In the genomic region with DNA sequence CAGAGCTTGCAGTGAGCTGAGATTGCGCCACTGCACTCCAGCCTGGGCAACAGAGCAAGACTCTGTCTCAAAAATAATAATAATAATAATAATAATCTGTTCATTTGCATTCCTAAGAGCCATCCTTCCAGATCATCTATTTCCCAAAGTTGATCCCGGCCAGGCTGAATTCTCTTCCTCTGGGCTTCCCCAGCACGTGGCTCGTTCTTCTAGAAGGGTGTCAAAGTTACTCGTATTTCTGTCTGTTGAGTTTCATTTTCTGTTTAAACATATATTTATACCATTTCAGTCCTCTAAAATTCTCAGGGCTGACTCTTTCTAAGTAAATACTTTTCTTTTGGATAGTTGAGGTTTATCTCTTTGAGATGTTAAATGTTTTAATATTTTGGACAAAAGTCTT, we compare ENCODE assay signal across 18 cellular contexts. TPM values are rescaled to one million over a fixed set of nuclear protein-coding genes. Genes with fewer than 3 reads are reported as not detected.
DNase-seq lines count a peak whose midpoint lies in the region; ATAC-seq lines count a peak whose summit lies in the region.
"Had no signal": no experiment of that assay in that cellular context is flagged by ENCODE, and none has a peak within 500 bp of the region (broad histone marks: within the 10 kb centered on the region; RNA-seq: fewer than 3 reads in every experiment).

No MANE protein-coding gene starts in this region.

- no peaks in the 10 kb centered on the region for H3K27me3 ChIP-seq in CD8-positive, alpha-beta memory T cell (ENCODE audit: insufficient read depth, low read length, poor library complexity, severe bottlenecking)

- DNase-seq in activated T-cell treated with anti-CD3 and anti-CD28 coated beads, Interleukin-2, amount 50 U/mL, for 72 hours: no peak
- DNase-seq in activated T-cell treated with anti-CD3 and anti-CD28 coated beads for 4 hours: no peak
- no peak for DNase-seq in CD8-positive, alpha-beta memory T cell
- no peak for DNase-seq in central memory CD8-positive, alpha-beta T cell (ENCODE audit: low spot score in 2 of 2)
- no peak for DNase-seq in NCI-H1436 (lab: John Stamatoyannopoulos, UW)
- no peak for DNase-seq in activated CD4-positive, CD25-positive, alpha-beta regulatory T cell (lab: John Stamatoyannopoulos, UW)
- no peak for DNase-seq in A172 (ENCODE audit: low spot score)
- DNase-seq: C1 segment of cervical spinal cord, COR-L47, DMS79, NCI-H1694 treated with DMSO at 0.1 percent for 48 hours, NCI-H2081 treated with DMSO at 0.1 percent for 48 hours, NCI-H446 treated with DMSO at 0.1 percent for 48 hours, NCI-H526 treated with DMSO at 0.1 percent for 48 hours, PC-3, Right ventricle myocardium superior had no signal

- H3K36me3 ChIP-seq in CD8-positive, alpha-beta memory T cell (ENCODE audit: insufficient read depth, low read length): no peaks in the 10 kb centered on the region

- H3K27me3 Mint-ChIP-seq in activated T-cell treated with anti-CD3 and anti-CD28 coated beads, Interleukin-2, amount 50 U/mL, for 72 hours (ENCODE audit: low read depth): peaks cover 10% of the 10 kb centered on the region
- H3K27me3 Mint-ChIP-seq in CD8-positive, alpha-beta memory T cell: peaks cover 0 to 1% of the 10 kb centered on the region in 2 donors
- H3K27me3 Mint-ChIP-seq in central memory CD8-positive, alpha-beta T cell: no peaks in the 10 kb centered on the region
- H3K27me3 Mint-ChIP-seq in stimulated activated memory B cell treated with anti-CD40 and anti-IgM and Interleukin-4, amounts not matched to agents 10 μg/mL and 1 μg/mL and 100 μg/mL, for 72 hours: no peaks in the 10 kb centered on the region

- H3K9me3 ChIP-seq in CD8-positive, alpha-beta memory T cell (ENCODE audit: low read length): no peaks in the 10 kb centered on the region

- peaks cover 27% of the 10 kb centered on the region for H3K4me1 Mint-ChIP-seq in activated T-cell treated with anti-CD3 and anti-CD28 coated beads, Interleukin-2, amount 50 U/mL, for 72 hours (ENCODE audit: low read depth)
- H3K4me1 Mint-ChIP-seq in CD8-positive, alpha-beta memory T cell: peaks cover 16 to 42% (median 17%) of the 10 kb centered on the region in 3 donors
- peaks cover 37% of the 10 kb centered on the region for H3K4me1 Mint-ChIP-seq in central memory CD8-positive, alpha-beta T cell
- H3K4me1 Mint-ChIP-seq in stimulated activated memory B cell treated with anti-CD40 and anti-IgM and Interleukin-4, amounts not matched to agents 10 μg/mL and 1 μg/mL and 100 μg/mL, for 72 hours: peaks cover 18% of the 10 kb centered on the region

- no peak for ATAC-seq in activated T-cell treated with anti-CD3 and anti-CD28 coated beads, Interleukin-2, amount 50 U/mL, for 72 hours (replicated peaks in 1 of 2)
- no peak for ATAC-seq in central memory CD8-positive, alpha-beta T cell (replicated peaks; ENCODE audit: extremely low read depth, poor library complexity, severe bottlenecking)
- ATAC-seq in stimulated activated memory B cell treated with anti-CD40 and anti-IgM and Interleukin-4, amounts not matched to agents 10 μg/mL and 1 μg/mL and 100 μg/mL, for 72 hours: no peak
- ATAC-seq: PC-3 had no signal

- POLR2A ChIA-PET in CD8-positive, alpha-beta memory T cell (lab: Charles Lee): no interaction called here

- peak overlapping the region in 1 of 2 donors; percentile 65 for H3K4me3 Mint-ChIP-seq in activated T-cell treated with anti-CD3 and anti-CD28 coated beads, Interleukin-2, amount 50 U/mL, for 72 hours
- H3K4me3 Mint-ChIP-seq in CD8-positive, alpha-beta memory T cell: peak overlapping the region; percentile 10 to 74 (median 57)
- H3K4me3 Mint-ChIP-seq in central memory CD8-positive, alpha-beta T cell: peak overlapping the region; percentile 63
- H3K4me3 Mint-ChIP-seq in stimulated activated memory B cell treated with anti-CD40 and anti-IgM and Interleukin-4, amounts not matched to agents 10 μg/mL and 1 μg/mL and 100 μg/mL, for 72 hours: peak overlapping the region; percentile 53

- H3K4me3 ChIP-seq in CD8-positive, alpha-beta memory T cell (ENCODE audit: low read length): no peak overlapping the region

- H3K27ac ChIP-seq in CD8-positive, alpha-beta memory T cell (ENCODE audit: low read depth, low read length): no peak overlapping the region

- H3K36me3 Mint-ChIP-seq in activated T-cell treated with anti-CD3 and anti-CD28 coated beads, Interleukin-2, amount 50 U/mL, for 72 hours (ENCODE audit: insufficient read depth in 2 of 2): no peaks in the 10 kb centered on the region
- peaks cover 0 to 5% (median 3%) of the 10 kb centered on the region in 3 donors for H3K36me3 Mint-ChIP-seq in CD8-positive, alpha-beta memory T cell
- peaks cover 6% of the 10 kb centered on the region for H3K36me3 Mint-ChIP-seq in central memory CD8-positive, alpha-beta T cell (ENCODE audit: insufficient read depth)
- no peaks in the 10 kb centered on the region for H3K36me3 Mint-ChIP-seq in stimulated activated memory B cell treated with anti-CD40 and anti-IgM and Interleukin-4, amounts not matched to agents 10 μg/mL and 1 μg/mL and 100 μg/mL, for 72 hours

- CTCF ChIA-PET in CD8-positive, alpha-beta memory T cell (lab: Charles Lee): interaction anchor here (1.1 to 1.5 kb wide), 2 partner anchors 146 to 176 kb away, joined by 3 to 4 read pairs; no protein-coding TSS in a partner anchor

- H3K27ac Mint-ChIP-seq in activated T-cell treated with anti-CD3 and anti-CD28 coated beads, Interleukin-2, amount 50 U/mL, for 72 hours: peak overlapping the region; percentile 17
- H3K27ac Mint-ChIP-seq in CD8-positive, alpha-beta memory T cell: peak overlapping the region in 4 of 8 donors; percentile 18 to 66 (median 50)
- H3K27ac Mint-ChIP-seq in central memory CD8-positive, alpha-beta T cell (ENCODE audit: low read depth): peak overlapping the region; percentile 14
- no peak overlapping the region for H3K27ac Mint-ChIP-seq in stimulated activated memory B cell treated with anti-CD40 and anti-IgM and Interleukin-4, amounts not matched to agents 10 μg/mL and 1 μg/mL and 100 μg/mL, for 72 hours
- H3K27ac Mint-ChIP-seq: IgD-negative memory B cell had no signal

- peaks cover 5% of the 10 kb centered on the region for H3K4me1 ChIP-seq in CD8-positive, alpha-beta memory T cell (ENCODE audit: insufficient read depth, low read length)

- no peaks in the 10 kb centered on the region for H3K9me3 Mint-ChIP-seq in activated T-cell treated with anti-CD3 and anti-CD28 coated beads, Interleukin-2, amount 50 U/mL, for 72 hours
- no peaks in the 10 kb centered on the region for H3K9me3 Mint-ChIP-seq in CD8-positive, alpha-beta memory T cell
- H3K9me3 Mint-ChIP-seq in central memory CD8-positive, alpha-beta T cell: no peaks in the 10 kb centered on the region
- H3K9me3 Mint-ChIP-seq in stimulated activated memory B cell treated with anti-CD40 and anti-IgM and Interleukin-4, amounts not matched to agents 10 μg/mL and 1 μg/mL and 100 μg/mL, for 72 hours: no peaks in the 10 kb centered on the region
- H3K9me3 Mint-ChIP-seq: IgD-negative memory B cell had no signal

RNA-seq across cellular contexts. Expression of gene JHY, which starts 4.8 kb away (rescaled TPM):
- 1 to 10 TPM; 5.5 to 6.0 TPM for total RNA-seq in activated T-cell treated with anti-CD3 and anti-CD28 coated beads, Interleukin-2, amount 50 U/mL, for 72 hours
- 1 to 10 TPM; 4.3 to 4.9 TPM for total RNA-seq in CD8-positive, alpha-beta memory T cell
- polyA plus RNA-seq in CD8-positive, alpha-beta memory T cell: 7.6 TPM
- total RNA-seq in A172 (2014; rRNA removed; shearing (Covaris generic)): 0.64 and 1.6 TPM in 2 replicates

RNA-seq across cellular contexts. Expression of gene CRTAM, which starts 39.4 kb away (rescaled TPM):
- 10 to 100 TPM in 1 of 2 donors, 1 to 10 TPM in 1; 9.7 to 12.9 TPM for total RNA-seq in activated T-cell treated with anti-CD3 and anti-CD28 coated beads, Interleukin-2, amount 50 U/mL, for 72 hours
- 10 to 100 TPM; 71.9 to 72.1 TPM for total RNA-seq in CD8-positive, alpha-beta memory T cell
- polyA plus RNA-seq in CD8-positive, alpha-beta memory T cell: 65.0 TPM
- total RNA-seq in A172 (2014; rRNA removed; shearing (Covaris generic)): not detected in 2 replicates
- total RNA-seq: PC-3 had no signal

Comparison
In these comparisons a context has a peak if more than half of its experiments do, and no peak if none do; other contexts are left out.
1. RNA of gene CRTAM, which starts 39.4 kb away (total RNA-seq): 71.9 to 72.1 TPM in CD8-positive, alpha-beta memory T cell and 9.7 to 12.9 TPM in activated T-cell treated with anti-CD3 and anti-CD28 coated beads, Interleukin-2, amount 50 U/mL, for 72 hours; not detected in A172; every median in the first group is over 10 times any median in the second.